11 cellular contexts compared by ENCODE assay signal in genomic region chr9:98536542-98537173, GRCh38.
DNase-seq lines count a peak whose midpoint lies in the region; ATAC-seq, FAIRE-seq and TF ChIP-seq lines count a peak whose summit lies in the region.
"Had no signal": no experiment of that assay in that cellular context is flagged by ENCODE, and none has a peak within 500 bp of the region (broad histone marks: within the 10 kb centered on the region; RNA-seq: fewer than 3 reads in every experiment).

No MANE protein-coding gene starts in this region.

- peak; percentile 18; the same call in 1 of the 2 replicates for TF ChIP-seq RAD21 in HCT116 (IDR thresholded peaks at IDR 0.05; ENCODE audit: low read depth)
- peak; percentile 40 to 82 for TF ChIP-seq RAD21 in liver (IDR thresholded peaks at IDR 0.05)

- DNase-seq in HCT116 (ENCODE audit: low read depth, low spot score) (no peak), UCSD-AML1 (lab: John Stamatoyannopoulos, UW; ENCODE audit: unreplicated experiment) (peak; percentile 52), mesothelial cell of epicardium (ENCODE audit: low spot score in 2 of 2, unreplicated experiment in 2 of 2) (no peak), HPDE6-E6E7 (ENCODE audit: extremely low spot score) (no peak), Calu3 (no peak), frontal cortex (ENCODE audit: low spot score in 2 of 2) (no peak)
- DNase-seq: anterior cingulate cortex, mesenchymal stem cell, NCI-H510A had no signal

- H3K36me3 Mint-ChIP-seq in mesothelial cell of epicardium (no peaks in the 10 kb centered on the region), Calu3 (ENCODE audit: insufficient read depth, unreplicated experiment) (no peaks in the 10 kb centered on the region)

- RAD21 ChIA-PET in HCT116 (lab: Charles Lee; ENCODE audit: low non-redundant PET in 1 of 2, low total read pairs in 2 of 2, uncharacterized antibody in 2 of 2, unreplicated experiment in 2 of 2): interaction anchor here (0.6 to 1.0 kb wide), 2 partner anchors 193 to 221 kb away, joined by 3 read pairs; no protein-coding TSS in a partner anchor

- H3K9me2 ChIP-seq in DOHH2 (replicated peaks; ENCODE audit: control insufficient read depth, low read length) (no peaks in the 10 kb centered on the region), HCT116 (ENCODE audit: insufficient read depth) (no peaks in the 10 kb centered on the region)

- peak; percentile 75 for ATAC-seq in HCT116

- H3K27ac Mint-ChIP-seq in mesothelial cell of epicardium: no peak overlapping the region
- no peak overlapping the region for H3K27ac Mint-ChIP-seq in Calu3 (ENCODE audit: unreplicated experiment)

- intact Hi-C loops in HCT116 (cut with micrococcal nuclease) (no loop called here), Calu3 (cut with micrococcal nuclease; ENCODE audit: unreplicated experiment) (no loop called here)

- no peak for TF ChIP-seq POLR2A in HCT116 (IDR thresholded peaks at IDR 0.05; ENCODE audit: borderline replicate concordance, extremely low read depth, insufficient read depth, insufficient read length)

- H3K9me3 ChIP-seq in DOHH2 (ENCODE audit: control insufficient read depth, insufficient read depth, low read length): no peaks in the 10 kb centered on the region
- no peaks in the 10 kb centered on the region for H3K9me3 ChIP-seq in HCT116 (ENCODE audit: control insufficient read depth in 1 of 2, insufficient read depth in 1 of 2, low read depth in 1 of 2, low read length in 2 of 2)
- H3K9me3 ChIP-seq in liver (ENCODE audit: control insufficient read depth in 4 of 4, low read length in 3 of 4): no peaks in the 10 kb centered on the region

- H3K36me3 ChIP-seq in DOHH2 (ENCODE audit: control insufficient read depth, low read length): no peaks in the 10 kb centered on the region
- no peaks in the 10 kb centered on the region for H3K36me3 ChIP-seq in HCT116 (ENCODE audit: control insufficient read depth in 1 of 2, insufficient read depth in 2 of 2, low read length in 2 of 2)
- H3K36me3 ChIP-seq in liver (ENCODE audit: control insufficient read depth in 4 of 4, insufficient read depth in 3 of 4, low read depth in 1 of 4, low read length in 3 of 4): no peaks in the 10 kb centered on the region

- peak; percentile 82 for TF ChIP-seq CTCF in DOHH2 (IDR thresholded peaks at IDR 0.05; ENCODE audit: low read depth, low read length, poor library complexity, severe bottlenecking)
- peak; percentile 18 to 62 (median 60); a peak in 4 of 6 replicates for TF ChIP-seq CTCF in HCT116 (IDR thresholded peaks at IDR 0.05 in 2 of 3, conservative IDR thresholded peaks at IDR 0.05 in 1 of 3; ENCODE audit: borderline replicate concordance in 1 of 3, insufficient read depth in 1 of 3, low read depth in 2 of 3, low read length in 2 of 3)
- peak; percentile 37 for TF ChIP-seq CTCF in liver (IDR thresholded peaks at IDR 0.05; ENCODE audit: low read depth, low read length, missing input control)
- no peak for TF ChIP-seq CTCF in mesothelial cell of epicardium (IDR thresholded peaks at IDR 0.05; ENCODE audit: unreplicated experiment)
- TF ChIP-seq CTCF in Calu3 (IDR thresholded peaks at IDR 0.05; ENCODE audit: unreplicated experiment): no peak

- H2AFZ ChIP-seq in HCT116 (ENCODE audit: low read depth, low read length, poor library complexity, severe bottlenecking): no peak overlapping the region

- H3K4me3 Mint-ChIP-seq in mesothelial cell of epicardium (no peak overlapping the region), Calu3 (ENCODE audit: low read depth, unreplicated experiment) (no peak overlapping the region)

- no peaks in the 10 kb centered on the region for H3K4me1 Mint-ChIP-seq in mesothelial cell of epicardium
- H3K4me1 Mint-ChIP-seq in Calu3 (ENCODE audit: low read depth, unreplicated experiment): no peaks in the 10 kb centered on the region

- no peaks in the 10 kb centered on the region for H3K9me3 Mint-ChIP-seq in mesothelial cell of epicardium
- no peaks in the 10 kb centered on the region for H3K9me3 Mint-ChIP-seq in Calu3 (ENCODE audit: low read depth, unreplicated experiment)

- peaks cover 18% of the 10 kb centered on the region for H3K27me3 Mint-ChIP-seq in mesothelial cell of epicardium (ENCODE audit: low read depth)
- peaks cover 49% of the 10 kb centered on the region for H3K27me3 Mint-ChIP-seq in Calu3 (ENCODE audit: unreplicated experiment)

- H3F3A ChIP-seq in DOHH2 (ENCODE audit: control insufficient read depth, insufficient read depth): no peaks in the 10 kb centered on the region

- BruUV-seq in HCT116 (replicated peaks; lab: Mats Ljungman, UMichigan) (no TSS peak), Calu3 (replicated peaks; lab: Mats Ljungman, UMichigan) (no TSS peak)

- H3K27ac ChIP-seq in DOHH2 (ENCODE audit: low read depth, low read length) (no peak overlapping the region), HCT116 (ENCODE audit: low read depth, low read length) (no peak overlapping the region), liver (ENCODE audit: low read depth in 1 of 2, low read length in 2 of 2) (no peak overlapping the region)

- H3K4me1 ChIP-seq in DOHH2 (ENCODE audit: control insufficient read depth, low read length): no peaks in the 10 kb centered on the region
- no peaks in the 10 kb centered on the region for H3K4me1 ChIP-seq in HCT116 (ENCODE audit: control insufficient read depth in 1 of 2, insufficient read depth in 2 of 2, low read length in 2 of 2)
- H3K4me1 ChIP-seq in liver (ENCODE audit: control insufficient read depth in 4 of 4, insufficient read depth in 4 of 4, low read length in 3 of 4): no peaks in the 10 kb centered on the region

- H3K9ac ChIP-seq in HCT116 (ENCODE audit: low read length) (no peak overlapping the region), liver (ENCODE audit: low read depth in 1 of 2, low read length in 2 of 2) (no peak overlapping the region)

- H3K79me2 ChIP-seq in DOHH2 (ENCODE audit: control insufficient read depth, low read length) (no peaks in the 10 kb centered on the region), HCT116 (ENCODE audit: insufficient read depth, low read length) (no peaks in the 10 kb centered on the region)

- H3K4me2 ChIP-seq in DOHH2 (ENCODE audit: low read length) (no peak overlapping the region), HCT116 (ENCODE audit: low read length) (no peak overlapping the region)

- POLR2A ChIA-PET in HCT116 (lab: Charles Lee): no interaction called here

- 52% methylated on average over 12 of the region's 12 CpGs for WGBS in liver

- no peaks in the 10 kb centered on the region for H4K20me1 ChIP-seq in DOHH2 (ENCODE audit: control insufficient read depth, insufficient read depth, low read depth, low read length)
- no peaks in the 10 kb centered on the region for H4K20me1 ChIP-seq in HCT116 (ENCODE audit: insufficient read depth)

- H3K27me3 ChIP-seq in DOHH2 (ENCODE audit: control insufficient read depth, low read length) (no peaks in the 10 kb centered on the region), HCT116 (ENCODE audit: insufficient read depth, low read length) (no peaks in the 10 kb centered on the region), liver (ENCODE audit: control insufficient read depth in 4 of 4, insufficient read depth in 4 of 4, low read length in 3 of 4) (no peaks in the 10 kb centered on the region)

- no peak for FAIRE-seq in frontal cortex (lab: Jason Lieb, UNC)

- H3K4me3 ChIP-seq in DOHH2 (ENCODE audit: low read length): no peak overlapping the region
- no peak overlapping the region for H3K4me3 ChIP-seq in HCT116 (replicated peaks in 1 of 2; ENCODE audit: low read depth in 1 of 2, low read length in 2 of 2)
- H3K4me3 ChIP-seq in liver (ENCODE audit: low read depth in 1 of 3, low read length in 3 of 3): no peak overlapping the region

- CTCF ChIA-PET in HCT116 (lab: Charles Lee) (interaction anchor here (1.0 to 2.1 kb wide), 3 partner anchors 13 to 239 kb away, joined by 3 to 6 read pairs (median 5); no protein-coding TSS in a partner anchor), Calu3 (lab: Charles Lee) (interaction anchor here (0.6 kb wide), 1 partner anchor 147 kb away, joined by 3 read pairs; no protein-coding TSS in a partner anchor)

TF ChIP-seq in HCT116, 20 proteins besides CTCF, POLR2A, EP300 and RAD21 (continues in another document):
- TF ChIP-seq ZFX (IDR thresholded peaks at IDR 0.05) (no peak), SP1 (IDR thresholded peaks at IDR 0.05; ENCODE audit: low read depth) (no peak), YY1 (IDR thresholded peaks at IDR 0.05; ENCODE audit: extremely low read depth, insufficient replicate concordance, low read depth, low read length) (no peak), ZNF274 (IDR thresholded peaks at IDR 0.05; ENCODE audit: low read depth, low read length) (no peak), POLR2AphosphoS5 (IDR thresholded peaks at IDR 0.05; ENCODE audit: low read depth, low read length) (no peak), EGR1 (IDR thresholded peaks at IDR 0.05; ENCODE audit: low read depth) (no peak), EZH2 (IDR thresholded peaks at IDR 0.05) (no peak), SRF (IDR thresholded peaks at IDR 0.05; ENCODE audit: low read depth) (no peak), CEBPB (IDR thresholded peaks at IDR 0.05; ENCODE audit: low read depth) (no peak), EZH2phosphoT487 (IDR thresholded peaks at IDR 0.05; ENCODE audit: borderline replicate concordance) (no peak), JUND (IDR thresholded peaks at IDR 0.05) (no peak)
- TF ChIP-seq, protein P1, sequence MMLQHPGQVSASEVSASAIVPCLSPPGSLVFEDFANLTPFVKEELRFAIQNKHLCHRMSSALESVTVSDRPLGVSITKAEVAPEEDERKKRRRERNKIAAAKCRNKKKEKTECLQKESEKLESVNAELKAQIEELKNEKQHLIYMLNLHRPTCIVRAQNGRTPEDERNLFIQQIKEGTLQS (IDR thresholded peaks at IDR 0.05): no peak

TF ChIP-seq in liver, 16 proteins besides CTCF, POLR2A, EP300 and RAD21 (continues in another document):
- TF ChIP-seq GABPA (IDR thresholded peaks at IDR 0.05 in 1 of 2, conservative IDR thresholded peaks at IDR 0.05 in 1 of 2) (no peak), FOXA1 (IDR thresholded peaks at IDR 0.05) (no peak), HNF4G (IDR thresholded peaks at IDR 0.05) (no peak), YY1 (IDR thresholded peaks at IDR 0.05) (no peak), RXRA (IDR thresholded peaks at IDR 0.05) (no peak), FOXA2 (IDR thresholded peaks at IDR 0.05) (no peak)
- TF ChIP-seq, protein P1 (IDR thresholded peaks at IDR 0.05): no peak

Comparison
In these comparisons a context has a peak if more than half of its experiments do, and no peak if none do; other contexts are left out.
1. CTCF ChIP-seq: peak in DOHH2 (single experiment), HCT116 (3 of 3) and liver (single experiment); none in mesothelial cell of epicardium (single experiment) and Calu3 (single experiment).